In the genomic region with DNA sequence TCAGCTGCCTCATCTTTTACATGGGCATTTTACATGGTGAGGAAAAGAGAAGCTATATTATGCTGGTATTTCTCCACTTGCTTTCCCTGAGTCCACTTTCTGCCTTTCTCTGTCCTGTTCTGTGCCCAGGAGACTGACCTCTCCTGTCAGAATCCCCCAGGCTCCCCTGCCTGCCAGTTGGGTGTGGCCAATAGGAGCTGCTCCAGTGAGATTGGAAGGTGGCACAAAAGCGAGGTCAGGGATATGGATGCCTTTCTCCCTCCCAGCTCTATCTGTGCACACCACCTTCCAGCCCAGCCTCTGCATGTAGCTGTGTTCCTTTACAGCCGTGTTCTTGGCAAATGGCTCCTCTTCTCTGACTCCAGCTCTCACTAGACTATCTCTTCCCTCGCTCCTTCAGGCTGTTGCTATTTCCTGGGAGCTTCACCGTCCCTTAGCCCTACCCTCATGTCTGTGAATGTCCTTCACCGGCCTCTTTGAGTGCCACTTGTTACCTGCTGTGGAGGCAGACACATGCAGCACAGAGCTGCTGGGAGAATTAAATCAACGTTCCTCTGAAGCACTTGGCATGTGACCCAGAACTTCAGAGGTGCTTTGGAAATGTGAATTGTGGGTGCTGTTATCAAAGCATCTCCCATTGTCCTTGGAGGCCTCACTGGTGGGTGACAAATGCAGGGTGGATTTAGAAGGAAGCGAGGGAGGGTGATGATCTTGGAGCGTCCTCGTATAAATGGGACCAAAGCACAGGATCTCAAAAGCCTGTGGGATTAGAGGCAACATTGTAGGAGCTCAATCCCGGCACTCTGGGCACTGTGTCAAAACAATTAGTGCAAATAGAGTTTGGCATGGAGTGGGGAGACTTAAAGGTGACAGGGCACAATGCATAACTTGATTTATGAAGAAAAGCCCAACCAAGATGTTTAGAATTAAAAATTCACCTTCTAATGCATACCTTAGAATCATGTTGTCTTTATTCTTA, we compare ENCODE assay signal across 1 cellular context.
TF ChIP-seq lines count a peak whose summit lies in the region.

No MANE protein-coding gene starts in this region.

TF ChIP-seq in H1, 55 proteins besides CTCF, POLR2A, EP300 and RAD21:
- TF ChIP-seq CHD2 (IDR thresholded peaks at IDR 0.05; ENCODE audit: low read length) (no peak), SP2 (IDR thresholded peaks at IDR 0.05; ENCODE audit: low read length) (no peak), POU5F1 (IDR thresholded peaks at IDR 0.05; ENCODE audit: low read depth, low read length) (no peak), GABPA (IDR thresholded peaks at IDR 0.05; ENCODE audit: borderline replicate concordance, insufficient read depth, low read length) (no peak), SUZ12 (IDR thresholded peaks at IDR 0.05; ENCODE audit: low read length) (no peak), RFX5 (IDR thresholded peaks at IDR 0.05; ENCODE audit: borderline replicate concordance, low read depth, low read length) (no peak), BACH1 (IDR thresholded peaks at IDR 0.05; ENCODE audit: low read length) (no peak), SAP30 (IDR thresholded peaks at IDR 0.05; ENCODE audit: insufficient read depth, insufficient replicate concordance, low read length) (no peak), KDM5A (IDR thresholded peaks at IDR 0.05; ENCODE audit: low read length) (no peak), ZNF274 (IDR thresholded peaks at IDR 0.05; ENCODE audit: borderline replicate concordance, extremely low read depth, low read length) (no peak), POLR2AphosphoS5 (IDR thresholded peaks at IDR 0.05; ENCODE audit: low read depth, low read length) (no peak)
